In genomic region chr1:173866462-173866861, GRCh38 we compare ENCODE assay signal across 8 cellular contexts.
DNase-seq lines count a peak whose midpoint lies in the region; ATAC-seq and TF ChIP-seq lines count a peak whose summit lies in the region.

No MANE protein-coding gene starts in this region.

- H3K79me2 ChIP-seq in KMS-11 (ENCODE audit: insufficient read depth, low read depth), result peaks cover 40% of the 10 kb centered on the region

- H3K27ac ChIP-seq in C4-2B (peak overlapping the region; percentile 90), KMS-11 (peak overlapping the region; percentile 83), muscle layer of duodenum (ENCODE audit: low read length) (peak overlapping the region; percentile 98)

- peaks cover 41% of the 10 kb centered on the region for H3K36me3 ChIP-seq in KMS-11 (ENCODE audit: insufficient read depth)
- H3K36me3 ChIP-seq in muscle layer of duodenum (ENCODE audit: control insufficient read depth in 1 of 2, insufficient read depth in 2 of 2, low read length in 2 of 2), result peaks cover 37 to 49% of the 10 kb centered on the region in 2 donors

- no peaks in the 10 kb centered on the region for H3K27me3 ChIP-seq in KMS-11 (ENCODE audit: insufficient read depth, low read depth)
- H3K27me3 ChIP-seq in muscle layer of duodenum (ENCODE audit: low read depth, low read length), result no peaks in the 10 kb centered on the region

- no peak for ATAC-seq in HG03378 (IDR thresholded peaks at IDR 0.05; ENCODE audit: unreplicated experiment)

- H3K9me3 ChIP-seq in muscle layer of duodenum (ENCODE audit: control insufficient read depth in 1 of 2, low read length in 2 of 2), result no peaks in the 10 kb centered on the region

- peak overlapping the region; percentile 100 for H3K4me2 ChIP-seq in KMS-11

- DNase-seq in cardiac fibroblast (ENCODE audit: low read depth in 2 of 2) (no peak), GOT3 (lab: John Stamatoyannopoulos, UW) (no peak)
- no peak for DNase-seq in stimulated activated CD8-positive, alpha-beta memory T cell treated with anti-CD3 and anti-CD28 coated beads, Interleukin-4, amount 100 ng/mL, for 48 hours
- no peak for DNase-seq in central memory CD4-positive, alpha-beta T cell

- H3K4me1 ChIP-seq in KMS-11 (ENCODE audit: low read depth, poor library complexity, severe bottlenecking) (peaks cover 57% of the 10 kb centered on the region), muscle layer of duodenum (ENCODE audit: control insufficient read depth in 1 of 2, insufficient read depth in 2 of 2, low read length in 2 of 2) (peaks cover 14 to 19% of the 10 kb centered on the region in 2 donors)

- H2AFZ ChIP-seq in KMS-11 (ENCODE audit: low read depth), result no peak overlapping the region

- no peak for TF ChIP-seq CTCF in C4-2B (conservative IDR thresholded peaks at IDR 0.05)
- TF ChIP-seq CTCF in KMS-11 (conservative IDR thresholded peaks at IDR 0.05; ENCODE audit: low read depth, low read length), result no peak
- no peak for TF ChIP-seq CTCF in cardiac fibroblast (IDR thresholded peaks at IDR 0.05; ENCODE audit: low read depth, low read length)

- peak overlapping the region; percentile 81 for H3K4me3 ChIP-seq in KMS-11 (IDR thresholded peaks at IDR 0.05; ENCODE audit: insufficient read depth, low read depth, low read length)
- peak overlapping the region; percentile 91 to 94 for H3K4me3 ChIP-seq in cardiac fibroblast (replicated peaks in 1 of 2; ENCODE audit: low read depth in 2 of 2, low read length in 2 of 2)
- peak overlapping the region; percentile 84 to 96 for H3K4me3 ChIP-seq in muscle layer of duodenum (ENCODE audit: low read depth in 1 of 2, low read length in 2 of 2)

- peaks cover 45% of the 10 kb centered on the region for H4K20me1 ChIP-seq in KMS-11 (ENCODE audit: insufficient read depth)

- H3K9ac ChIP-seq in KMS-11, result peak overlapping the region; percentile 91
